1 cellular context compared by ENCODE assay signal in genomic region chr12:104677441-104678089, GRCh38.
TF ChIP-seq lines count a peak whose summit lies in the region.

No MANE protein-coding gene starts in this region.

TF ChIP-seq in GM23338, 12 proteins besides CTCF, POLR2A, EP300 and RAD21 (continued from another document):
- TF ChIP-seq ETS1 (IDR thresholded peaks at IDR 0.05) = no peak
- TF ChIP-seq STAT1 (IDR thresholded peaks at IDR 0.05; ENCODE audit: unreplicated experiment) = no peak
- TF ChIP-seq EZH2 (IDR thresholded peaks at IDR 0.05; ENCODE audit: low read depth, unreplicated experiment) = no peak
- TF ChIP-seq ZNF331 (CRISPR knock-in tag; IDR thresholded peaks at IDR 0.05; ENCODE audit: low read depth) = no peak
- TF ChIP-seq CREB1 (CRISPR knock-in tag; IDR thresholded peaks at IDR 0.05; ENCODE audit: low read depth) = no peak
- TF ChIP-seq, protein P1, sequence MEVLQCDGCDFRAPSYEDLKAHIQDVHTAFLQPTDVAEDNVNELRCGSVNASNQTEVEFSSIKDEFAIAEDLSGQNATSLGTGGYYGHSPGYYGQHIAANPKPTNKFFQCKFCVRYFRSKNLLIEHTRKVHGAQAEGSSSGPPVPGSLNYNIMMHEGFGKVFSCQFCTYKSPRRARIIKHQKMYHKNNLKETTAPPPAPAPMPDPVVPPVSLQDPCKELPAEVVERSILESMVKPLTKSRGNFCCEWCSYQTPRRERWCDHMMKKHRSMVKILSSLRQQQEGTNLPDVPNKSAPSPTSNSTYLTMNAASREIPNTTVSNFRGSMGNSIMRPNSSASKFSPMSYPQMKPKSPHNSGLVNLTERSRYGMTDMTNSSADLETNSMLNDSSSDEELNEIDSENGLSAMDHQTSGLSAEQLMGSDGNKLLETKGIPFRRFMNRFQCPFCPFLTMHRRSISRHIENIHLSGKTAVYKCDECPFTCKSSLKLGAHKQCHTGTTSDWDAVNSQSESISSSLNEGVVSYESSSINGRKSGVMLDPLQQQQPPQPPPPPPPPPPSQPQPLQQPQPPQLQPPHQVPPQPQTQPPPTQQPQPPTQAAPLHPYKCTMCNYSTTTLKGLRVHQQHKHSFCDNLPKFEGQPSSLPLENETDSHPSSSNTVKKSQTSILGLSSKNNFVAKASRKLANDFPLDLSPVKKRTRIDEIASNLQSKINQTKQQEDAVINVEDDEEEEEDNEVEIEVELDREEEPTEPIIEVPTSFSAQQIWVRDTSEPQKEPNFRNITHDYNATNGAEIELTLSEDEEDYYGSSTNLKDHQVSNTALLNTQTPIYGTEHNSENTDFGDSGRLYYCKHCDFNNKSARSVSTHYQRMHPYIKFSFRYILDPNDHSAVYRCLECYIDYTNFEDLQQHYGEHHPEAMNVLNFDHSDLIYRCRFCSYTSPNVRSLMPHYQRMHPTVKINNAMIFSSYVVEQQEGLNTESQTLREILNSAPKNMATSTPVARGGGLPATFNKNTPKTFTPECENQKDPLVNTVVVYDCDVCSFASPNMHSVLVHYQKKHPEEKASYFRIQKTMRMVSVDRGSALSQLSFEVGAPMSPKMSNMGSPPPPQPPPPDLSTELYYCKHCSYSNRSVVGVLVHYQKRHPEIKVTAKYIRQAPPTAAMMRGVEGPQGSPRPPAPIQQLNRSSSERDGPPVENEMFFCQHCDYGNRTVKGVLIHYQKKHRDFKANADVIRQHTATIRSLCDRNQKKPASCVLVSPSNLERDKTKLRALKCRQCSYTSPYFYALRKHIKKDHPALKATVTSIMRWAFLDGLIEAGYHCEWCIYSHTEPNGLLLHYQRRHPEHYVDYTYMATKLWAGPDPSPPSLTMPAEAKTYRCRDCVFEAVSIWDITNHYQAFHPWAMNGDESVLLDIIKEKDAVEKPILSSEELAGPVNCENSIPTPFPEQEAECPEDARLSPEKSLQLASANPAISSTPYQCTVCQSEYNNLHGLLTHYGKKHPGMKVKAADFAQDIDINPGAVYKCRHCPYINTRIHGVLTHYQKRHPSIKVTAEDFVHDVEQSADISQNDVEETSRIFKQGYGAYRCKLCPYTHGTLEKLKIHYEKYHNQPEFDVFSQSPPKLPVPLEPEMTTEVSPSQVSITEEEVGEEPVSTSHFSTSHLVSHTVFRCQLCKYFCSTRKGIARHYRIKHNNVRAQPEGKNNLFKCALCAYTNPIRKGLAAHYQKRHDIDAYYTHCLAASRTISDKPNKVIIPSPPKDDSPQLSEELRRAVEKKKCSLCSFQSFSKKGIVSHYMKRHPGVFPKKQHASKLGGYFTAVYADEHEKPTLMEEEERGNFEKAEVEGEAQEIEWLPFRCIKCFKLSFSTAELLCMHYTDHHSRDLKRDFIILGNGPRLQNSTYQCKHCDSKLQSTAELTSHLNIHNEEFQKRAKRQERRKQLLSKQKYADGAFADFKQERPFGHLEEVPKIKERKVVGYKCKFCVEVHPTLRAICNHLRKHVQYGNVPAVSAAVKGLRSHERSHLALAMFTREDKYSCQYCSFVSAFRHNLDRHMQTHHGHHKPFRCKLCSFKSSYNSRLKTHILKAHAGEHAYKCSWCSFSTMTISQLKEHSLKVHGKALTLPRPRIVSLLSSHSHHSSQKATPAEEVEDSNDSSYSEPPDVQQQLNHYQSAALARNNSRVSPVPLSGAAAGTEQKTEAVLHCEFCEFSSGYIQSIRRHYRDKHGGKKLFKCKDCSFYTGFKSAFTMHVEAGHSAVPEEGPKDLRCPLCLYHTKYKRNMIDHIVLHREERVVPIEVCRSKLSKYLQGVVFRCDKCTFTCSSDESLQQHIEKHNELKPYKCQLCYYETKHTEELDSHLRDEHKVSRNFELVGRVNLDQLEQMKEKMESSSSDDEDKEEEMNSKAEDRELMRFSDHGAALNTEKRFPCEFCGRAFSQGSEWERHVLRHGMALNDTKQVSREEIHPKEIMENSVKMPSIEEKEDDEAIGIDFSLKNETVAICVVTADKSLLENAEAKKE (CRISPR knock-in tag; IDR thresholded peaks at IDR 0.05) = no peak
- TF ChIP-seq EZH2phosphoT487 (IDR thresholded peaks at IDR 0.05; ENCODE audit: unreplicated experiment) = no peak
- TF ChIP-seq NANOG (IDR thresholded peaks at IDR 0.05; ENCODE audit: borderline replicate concordance) = no peak
